In the genomic region with DNA sequence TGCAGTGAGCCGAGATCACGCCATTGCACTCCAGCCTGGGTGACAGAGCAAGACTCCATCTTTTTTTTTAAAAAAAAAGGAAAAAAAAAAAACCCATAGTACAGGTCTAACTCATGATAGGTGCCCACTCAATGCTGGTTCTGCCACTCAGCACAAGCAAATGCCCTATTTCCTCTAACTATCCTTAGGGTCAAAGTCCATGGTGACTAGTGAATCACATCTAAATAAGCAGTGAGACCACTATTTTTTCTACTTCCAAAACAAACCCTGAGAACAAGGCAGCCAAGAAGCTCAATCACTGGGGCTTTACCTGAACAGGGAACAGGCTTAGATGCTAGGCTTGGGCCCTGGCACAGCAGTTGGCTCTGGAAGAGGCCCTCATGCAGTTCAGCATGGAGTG, we compare ENCODE assay signal across 1 cellular context.
A peak's percentile ranks its signal among the peaks of the same experiment; 100 is the strongest.
TF ChIP-seq lines count a peak whose summit lies in the region.

No MANE protein-coding gene starts in this region.

TF ChIP-seq in HepG2, 621 proteins besides CTCF, POLR2A, EP300 and RAD21:
- TF ChIP-seq ELF3 (CRISPR knock-in tag; IDR thresholded peaks at IDR 0.05): 0 out of 2 replicates have a peak, but pooled peaks have one; percentile 13
- TF ChIP-seq SAP130 (CRISPR knock-in tag; IDR thresholded peaks at IDR 0.05; ENCODE audit: low read depth): peak; percentile 23; the same call in 1 of the 2 replicates
- TF ChIP-seq HNF4A (CRISPR knock-in tag; IDR thresholded peaks at IDR 0.05): 0 out of 2 replicates have a peak, but pooled peaks have one; percentile 17
- TF ChIP-seq FOSL2 (CRISPR knock-in tag; IDR thresholded peaks at IDR 0.05): peak; percentile 17; the same call in 1 of the 2 replicates
- no peak for TF ChIP-seq RFX1 (IDR thresholded peaks at IDR 0.05)
- no peak for TF ChIP-seq SAFB2 (CRISPR knock-in tag; IDR thresholded peaks at IDR 0.05; ENCODE audit: borderline replicate concordance, low read depth)
- no peak for TF ChIP-seq NCOA2 (CRISPR knock-in tag; IDR thresholded peaks at IDR 0.05)
- no peak for TF ChIP-seq KLF13 (CRISPR knock-in tag; IDR thresholded peaks at IDR 0.05)
- peak; percentile 60; the same call in 1 of the 2 replicates for TF ChIP-seq ZKSCAN8 (CRISPR knock-in tag; IDR thresholded peaks at IDR 0.05; ENCODE audit: borderline replicate concordance)
- 0 out of 2 replicates have a peak, but pooled peaks have one; percentile 23 for TF ChIP-seq GATAD2A (CRISPR knock-in tag; IDR thresholded peaks at IDR 0.05)
- TF ChIP-seq, protein P1, sequence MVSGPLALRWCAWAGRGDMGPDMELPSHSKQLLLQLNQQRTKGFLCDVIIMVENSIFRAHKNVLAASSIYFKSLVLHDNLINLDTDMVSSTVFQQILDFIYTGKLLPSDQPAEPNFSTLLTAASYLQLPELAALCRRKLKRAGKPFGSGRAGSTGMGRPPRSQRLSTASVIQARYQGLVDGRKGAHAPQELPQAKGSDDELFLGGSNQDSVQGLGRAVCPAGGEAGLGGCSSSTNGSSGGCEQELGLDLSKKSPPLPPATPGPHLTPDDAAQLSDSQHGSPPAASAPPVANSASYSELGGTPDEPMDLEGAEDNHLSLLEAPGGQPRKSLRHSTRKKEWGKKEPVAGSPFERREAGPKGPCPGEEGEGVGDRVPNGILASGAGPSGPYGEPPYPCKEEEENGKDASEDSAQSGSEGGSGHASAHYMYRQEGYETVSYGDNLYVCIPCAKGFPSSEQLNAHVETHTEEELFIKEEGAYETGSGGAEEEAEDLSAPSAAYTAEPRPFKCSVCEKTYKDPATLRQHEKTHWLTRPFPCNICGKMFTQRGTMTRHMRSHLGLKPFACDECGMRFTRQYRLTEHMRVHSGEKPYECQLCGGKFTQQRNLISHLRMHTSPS (CRISPR knock-in tag; IDR thresholded peaks at IDR 0.05; ENCODE audit: low read depth): peak; percentile 46; the same call in 1 of the 2 replicates
TF ChIP-seq in HepG2: peak in this region for 7.
